34 cellular contexts compared by ENCODE assay signal in genomic region chr3:188875413-188875812, GRCh38.
"Had no signal": no experiment of that assay in that cellular context is flagged by ENCODE, and none has a peak within 500 bp of the region (broad histone marks: within the 10 kb centered on the region; RNA-seq: fewer than 3 reads in every experiment).

No MANE protein-coding gene starts in this region.

- H3K4me1 ChIP-seq: ascending aorta had no signal

- H3K4me1 Mint-ChIP-seq: activated B cell treated with CpG ODN at 0.5 μM for 24 hours; activated CD4-positive, alpha-beta T cell treated with anti-CD3 and anti-CD28 coated beads, Interleukin-2, amount 10 ng/mL, durations not matched to agents 24 days and 14 days; activated naive CD4-positive, alpha-beta T cell treated with anti-CD3 and anti-CD28 coated beads, Interleukin-2, amount 10 ng/mL, durations not matched to agents 7 days and 5 days; activated naive CD4-positive, alpha-beta T cell treated with anti-CD3 and anti-CD28 coated beads, Interleukin-2, amount 50 U/mL, for 24 hours; activated naive CD8-positive, alpha-beta T cell treated with anti-CD3 and anti-CD28 coated beads, Interleukin-2, amount 10 ng/mL, durations not matched to agents 7 days and 5 days; activated T-helper 17 cell treated with anti-CD3 and anti-CD28 coated beads, Interleukin-2, amount 50 U/mL, for 72 hours; brain; central memory CD8-positive, alpha-beta T cell had no signal

- H3K4me3 Mint-ChIP-seq: activated B cell treated with CpG ODN at 0.5 μM for 24 hours; activated CD4-positive, alpha-beta memory T cell treated with anti-CD3 and anti-CD28 coated beads for 36 hours; activated CD4-positive, alpha-beta T cell treated with anti-CD3 and anti-CD28 coated beads, Interleukin-2, amount 10 ng/mL, durations not matched to agents 24 days and 14 days; activated CD8-positive, alpha-beta T cell treated with anti-CD3 and anti-CD28 coated beads for 36 hours; activated naive CD4-positive, alpha-beta T cell treated with anti-CD3 and anti-CD28 coated beads, Interleukin-2, amount 10 ng/mL, durations not matched to agents 7 days and 5 days; activated naive CD4-positive, alpha-beta T cell treated with anti-CD3 and anti-CD28 coated beads, Interleukin-2, amount 50 U/mL, for 24 hours; activated naive CD8-positive, alpha-beta T cell; activated naive CD8-positive, alpha-beta T cell treated with anti-CD3 and anti-CD28 coated beads, Interleukin-2, amount 10 ng/mL, durations not matched to agents 7 days and 5 days; activated naive CD8-positive, alpha-beta T cell treated with anti-CD3 and anti-CD28 coated beads, Interleukin-2, amount 50 U/mL, for 24 hours; activated T-cell treated with anti-CD3 and anti-CD28 coated beads, Interleukin-2, amount 50 U/mL, for 4 hours; activated T-cell treated with anti-CD3 and anti-CD28 coated beads, Interleukin-2, amount 50 U/mL, for 72 hours; activated T-helper 1 cell treated with anti-CD3 and anti-CD28 coated beads, Interleukin-12 subunit alpha, Interleukin-12 subunit beta, Interleukin-2, Interleukin-4 antibody, amounts not matched to agents 30 ng/mL and 10 ng/mL and 1 ng/mL, durations not matched to agents 14 hours and 24 hours and 36 hours; activated T-helper 17 cell treated with anti-CD3 and anti-CD28 coated beads, Interleukin-2, amount 50 U/mL, for 72 hours; brain; central memory CD8-positive, alpha-beta T cell; T-helper 1 cell treated with Interleukin-12 subunit alpha and Interleukin-12 subunit beta and Interleukin-4 antibody, amounts not matched to agents 30 μg/mL and 1 μg/mL, for 36 hours; T-helper 2 cell treated with Interferon-gamma antibody and Interleukin-4, amounts not matched to agents 5 μg/mL and 100 μg/mL, for 36 hours had no signal

- H3K9me3 ChIP-seq: ascending aorta had no signal

- H3K4me3 ChIP-seq: ascending aorta, cardiac muscle cell had no signal

- H3K9me3 Mint-ChIP-seq: activated B cell treated with CpG ODN at 0.5 μM for 24 hours; activated CD4-positive, alpha-beta memory T cell treated with anti-CD3 and anti-CD28 coated beads for 36 hours; activated CD4-positive, alpha-beta T cell treated with anti-CD3 and anti-CD28 coated beads, Interleukin-2, amount 10 ng/mL, durations not matched to agents 24 days and 14 days; activated CD8-positive, alpha-beta T cell treated with anti-CD3 and anti-CD28 coated beads for 36 hours; activated naive CD4-positive, alpha-beta T cell treated with anti-CD3 and anti-CD28 coated beads, Interleukin-2, amount 10 ng/mL, durations not matched to agents 7 days and 5 days; activated naive CD4-positive, alpha-beta T cell treated with anti-CD3 and anti-CD28 coated beads, Interleukin-2, amount 50 U/mL, for 24 hours; activated naive CD8-positive, alpha-beta T cell treated with anti-CD3 and anti-CD28 coated beads, Interleukin-2, amount 10 ng/mL, durations not matched to agents 7 days and 5 days; activated naive CD8-positive, alpha-beta T cell treated with anti-CD3 and anti-CD28 coated beads, Interleukin-2, amount 50 U/mL, for 24 hours; activated T-cell treated with anti-CD3 and anti-CD28 coated beads, Interleukin-2, amount 50 U/mL, for 4 hours; activated T-cell treated with anti-CD3 and anti-CD28 coated beads, Interleukin-2, amount 50 U/mL, for 72 hours; activated T-helper 1 cell treated with anti-CD3 and anti-CD28 coated beads, Interleukin-12 subunit alpha, Interleukin-12 subunit beta, Interleukin-2, Interleukin-4 antibody, amounts not matched to agents 30 ng/mL and 10 ng/mL and 1 ng/mL, durations not matched to agents 14 hours and 24 hours and 36 hours; activated T-helper 17 cell treated with anti-CD3 and anti-CD28 coated beads, Interleukin-2, amount 50 U/mL, for 72 hours; brain; central memory CD8-positive, alpha-beta T cell; T-helper 1 cell treated with Interleukin-12 subunit alpha and Interleukin-12 subunit beta and Interleukin-4 antibody, amounts not matched to agents 30 μg/mL and 1 μg/mL, for 36 hours; T-helper 2 cell treated with Interferon-gamma antibody and Interleukin-4, amounts not matched to agents 5 μg/mL and 100 μg/mL, for 36 hours had no signal

- H3K27me3 ChIP-seq: ascending aorta, cardiac muscle cell had no signal

- H3K27ac ChIP-seq: ascending aorta, cardiac muscle cell, VCaP had no signal

- DNase-seq: activated B cell treated with CpG ODN at 0.5 μM for 24 hours; activated CD4-positive, alpha-beta memory T cell treated with anti-CD3 and anti-CD28 coated beads for 36 hours; activated CD4-positive, alpha-beta T cell treated with anti-CD3 and anti-CD28 coated beads for 4 hours; activated CD4-positive, alpha-beta T cell treated with anti-CD3 and anti-CD28 coated beads, Interleukin-2, amount 10 ng/mL, durations not matched to agents 24 days and 14 days; activated CD4-positive, alpha-beta T cell treated with anti-CD3 and anti-CD28 coated beads, Interleukin-2, amount 50 U/mL, for 1 hour; activated CD4-positive, alpha-beta T cell treated with anti-CD3 and anti-CD28 coated beads, Interleukin-2, amount 50 U/mL, for 4 hours; activated CD4-positive, CD25-positive, alpha-beta regulatory T cell treated with anti-CD3 and anti-CD28 coated beads, Interleukin-2, amount 50 U/mL, for 72 hours; activated CD8-positive, alpha-beta memory T cell treated with anti-CD3 and anti-CD28 coated beads, Interleukin-2, amount 50 U/mL, for 4 hours; activated CD8-positive, alpha-beta T cell treated with anti-CD3 and anti-CD28 coated beads for 36 hours; activated gamma-delta T cell; activated naive CD4-positive, alpha-beta T cell treated with anti-CD3 and anti-CD28 coated beads, Interleukin-2, amount 10 ng/mL, durations not matched to agents 7 days and 5 days; activated naive CD4-positive, alpha-beta T cell treated with Interleukin-2 at 50 U/mL for 16 hours; activated naive CD8-positive, alpha-beta T cell treated with anti-CD3 and anti-CD28 coated beads, Interleukin-2, amount 10 ng/mL, durations not matched to agents 7 days and 5 days; activated naive CD8-positive, alpha-beta T cell treated with anti-CD3 and anti-CD28 coated beads, Interleukin-2, amount 50 U/mL, for 24 hours; activated T-cell treated with anti-CD3 and anti-CD28 coated beads for 4 hours; activated T-cell treated with anti-CD3 and anti-CD28 coated beads, Interleukin-2, amount 50 U/mL, for 1 hour; activated T-cell treated with anti-CD3 and anti-CD28 coated beads, Interleukin-2, amount 50 U/mL, for 4 hours; activated T-cell treated with anti-CD3 and anti-CD28 coated beads, Interleukin-2, amount 50 U/mL, for 72 hours; amygdala; anterior cingulate cortex; caudate nucleus; cerebellar nuclear complex; T-helper 9 cell had no signal

- H3K27me3 Mint-ChIP-seq: activated B cell treated with CpG ODN at 0.5 μM for 24 hours; activated CD4-positive, alpha-beta memory T cell treated with anti-CD3 and anti-CD28 coated beads for 36 hours; activated CD4-positive, alpha-beta T cell treated with anti-CD3 and anti-CD28 coated beads, Interleukin-2, amount 10 ng/mL, durations not matched to agents 24 days and 14 days; activated CD8-positive, alpha-beta T cell treated with anti-CD3 and anti-CD28 coated beads for 36 hours; activated naive CD4-positive, alpha-beta T cell treated with anti-CD3 and anti-CD28 coated beads, Interleukin-2, amount 10 ng/mL, durations not matched to agents 7 days and 5 days; activated naive CD4-positive, alpha-beta T cell treated with anti-CD3 and anti-CD28 coated beads, Interleukin-2, amount 50 U/mL, for 24 hours; activated naive CD8-positive, alpha-beta T cell; activated naive CD8-positive, alpha-beta T cell treated with anti-CD3 and anti-CD28 coated beads, Interleukin-2, amount 10 ng/mL, durations not matched to agents 7 days and 5 days; activated naive CD8-positive, alpha-beta T cell treated with anti-CD3 and anti-CD28 coated beads, Interleukin-2, amount 50 U/mL, for 24 hours; activated T-helper 17 cell treated with anti-CD3 and anti-CD28 coated beads, Interleukin-2, amount 50 U/mL, for 72 hours; brain; central memory CD8-positive, alpha-beta T cell had no signal

- H3K27ac Mint-ChIP-seq: activated B cell treated with CpG ODN at 0.5 μM for 24 hours; activated CD4-positive, alpha-beta memory T cell treated with anti-CD3 and anti-CD28 coated beads for 36 hours; activated CD4-positive, alpha-beta T cell treated with anti-CD3 and anti-CD28 coated beads, Interleukin-2, amount 10 ng/mL, durations not matched to agents 24 days and 14 days; activated CD8-positive, alpha-beta T cell treated with anti-CD3 and anti-CD28 coated beads for 36 hours; activated naive CD4-positive, alpha-beta T cell treated with anti-CD3 and anti-CD28 coated beads, Interleukin-2, amount 10 ng/mL, durations not matched to agents 7 days and 5 days; activated naive CD4-positive, alpha-beta T cell treated with anti-CD3 and anti-CD28 coated beads, Interleukin-2, amount 50 U/mL, for 24 hours; activated naive CD8-positive, alpha-beta T cell; activated naive CD8-positive, alpha-beta T cell treated with anti-CD3 and anti-CD28 coated beads, Interleukin-2, amount 10 ng/mL, durations not matched to agents 7 days and 5 days; activated naive CD8-positive, alpha-beta T cell treated with anti-CD3 and anti-CD28 coated beads, Interleukin-2, amount 50 U/mL, for 24 hours; activated T-cell treated with anti-CD3 and anti-CD28 coated beads, Interleukin-2, amount 50 U/mL, for 72 hours; activated T-helper 1 cell treated with anti-CD3 and anti-CD28 coated beads, Interleukin-12 subunit alpha, Interleukin-12 subunit beta, Interleukin-2, Interleukin-4 antibody, amounts not matched to agents 30 ng/mL and 10 ng/mL and 1 ng/mL, durations not matched to agents 14 hours and 24 hours and 36 hours; activated T-helper 17 cell treated with anti-CD3 and anti-CD28 coated beads, Interleukin-2, amount 50 U/mL, for 72 hours; T-helper 1 cell treated with Interleukin-12 subunit alpha and Interleukin-12 subunit beta and Interleukin-4 antibody, amounts not matched to agents 30 μg/mL and 1 μg/mL, for 36 hours; T-helper 2 cell treated with Interferon-gamma antibody and Interleukin-4, amounts not matched to agents 5 μg/mL and 100 μg/mL, for 36 hours had no signal

- ATAC-seq: activated CD8-positive, alpha-beta T cell treated with anti-CD3 and anti-CD28 coated beads for 36 hours; activated naive CD8-positive, alpha-beta T cell treated with anti-CD3 and anti-CD28 coated beads, Interleukin-2, amount 50 U/mL, for 24 hours; activated T-cell treated with anti-CD3 and anti-CD28 coated beads, Interleukin-2, amount 50 U/mL, for 4 hours; activated T-cell treated with anti-CD3 and anti-CD28 coated beads, Interleukin-2, amount 50 U/mL, for 72 hours; activated T-helper 17 cell treated with anti-CD3 and anti-CD28 coated beads, Interleukin-2, amount 50 U/mL, for 72 hours had no signal
